In genomic region chr9:108838017-108838416, GRCh38 we compare ENCODE assay signal across 2 cellular contexts.
TF ChIP-seq lines count a peak whose summit lies in the region.

No MANE protein-coding gene starts in this region.

TF ChIP-seq in IMR-90, 13 proteins besides CTCF, POLR2A, EP300 and RAD21 (continued from another document):
- TF ChIP-seq MXI1 (IDR thresholded peaks at IDR 0.05; ENCODE audit: borderline replicate concordance, low read depth, low read length): no peak
- no peak for TF ChIP-seq SMC3 (IDR thresholded peaks at IDR 0.05; ENCODE audit: low read depth, low read length)

TF ChIP-seq in HEK293T, 16 proteins besides CTCF, POLR2A, EP300 and RAD21 (continued from another document):
- TF ChIP-seq CTBP1 (IDR thresholded peaks at IDR 0.05; ENCODE audit: borderline replicate concordance) (no peak), HDGF (IDR thresholded peaks at IDR 0.05; ENCODE audit: borderline replicate concordance) (no peak), ZNF384 (IDR thresholded peaks at IDR 0.05) (no peak), SP1 (IDR thresholded peaks at IDR 0.05) (no peak), FOXM1 (IDR thresholded peaks at IDR 0.05; ENCODE audit: borderline replicate concordance) (no peak), NFRKB (IDR thresholded peaks at IDR 0.05) (no peak), ARNT (IDR thresholded peaks at IDR 0.05) (no peak), LEF1 (IDR thresholded peaks at IDR 0.05; ENCODE audit: borderline replicate concordance) (no peak), SUZ12 (IDR thresholded peaks at IDR 0.05) (no peak), FOXK2 (IDR thresholded peaks at IDR 0.05) (no peak), TARDBP (IDR thresholded peaks at IDR 0.05) (no peak)
